1 cellular context compared by ENCODE assay signal in the genomic region with DNA sequence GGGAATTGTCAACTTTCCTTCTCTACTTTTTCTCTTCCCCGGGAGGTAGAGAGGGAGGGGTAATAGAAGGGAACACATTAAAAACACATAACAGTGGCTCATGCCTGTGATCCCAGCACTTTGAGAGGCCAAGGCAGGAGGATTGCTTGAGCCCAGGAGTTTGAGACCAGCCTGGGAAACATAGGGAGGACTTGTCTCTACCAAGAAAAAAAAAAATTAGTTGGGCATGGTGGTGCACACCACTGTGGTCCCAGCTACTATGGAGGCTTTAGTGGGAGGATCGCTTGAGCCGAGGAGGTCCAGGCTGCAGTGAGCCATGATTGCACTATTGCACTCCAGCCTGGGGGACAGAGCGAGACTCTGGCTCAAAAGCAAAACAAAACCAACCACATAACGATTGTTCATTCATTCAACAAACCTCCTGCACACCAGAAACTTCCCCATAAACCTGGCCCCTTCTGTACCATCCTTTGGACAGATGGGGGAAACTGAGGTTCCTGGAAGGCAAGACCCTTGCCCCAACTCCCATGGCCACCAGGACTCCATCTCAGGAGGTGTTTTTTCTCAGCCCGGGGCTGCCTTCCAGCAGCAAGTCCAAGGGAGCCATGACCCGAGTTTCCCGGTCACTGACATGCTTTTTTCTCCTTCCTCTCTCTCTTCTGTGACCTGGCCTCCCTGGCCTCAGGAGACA.
TF ChIP-seq lines count a peak whose summit lies in the region.

No MANE protein-coding gene starts in this region.

TF ChIP-seq in IMR-90, 13 proteins besides CTCF, POLR2A, EP300 and RAD21:
- TF ChIP-seq, protein P1, sequence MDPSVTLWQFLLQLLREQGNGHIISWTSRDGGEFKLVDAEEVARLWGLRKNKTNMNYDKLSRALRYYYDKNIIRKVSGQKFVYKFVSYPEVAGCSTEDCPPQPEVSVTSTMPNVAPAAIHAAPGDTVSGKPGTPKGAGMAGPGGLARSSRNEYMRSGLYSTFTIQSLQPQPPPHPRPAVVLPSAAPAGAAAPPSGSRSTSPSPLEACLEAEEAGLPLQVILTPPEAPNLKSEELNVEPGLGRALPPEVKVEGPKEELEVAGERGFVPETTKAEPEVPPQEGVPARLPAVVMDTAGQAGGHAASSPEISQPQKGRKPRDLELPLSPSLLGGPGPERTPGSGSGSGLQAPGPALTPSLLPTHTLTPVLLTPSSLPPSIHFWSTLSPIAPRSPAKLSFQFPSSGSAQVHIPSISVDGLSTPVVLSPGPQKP (IDR thresholded peaks at IDR 0.05; ENCODE audit: borderline replicate concordance, low read depth, low read length): no peak
- TF ChIP-seq BHLHE40 (IDR thresholded peaks at IDR 0.05; ENCODE audit: low read depth, low read length): no peak
- TF ChIP-seq MAZ (IDR thresholded peaks at IDR 0.05; ENCODE audit: borderline replicate concordance, low read depth, low read length): no peak
- no peak for TF ChIP-seq SMC3 (IDR thresholded peaks at IDR 0.05; ENCODE audit: low read depth, low read length)
- no peak for TF ChIP-seq RCOR1 (IDR thresholded peaks at IDR 0.05; ENCODE audit: insufficient replicate concordance, low read length)
- no peak for TF ChIP-seq MAFK (IDR thresholded peaks at IDR 0.05; ENCODE audit: low read depth, low read length)
- no peak for TF ChIP-seq MXI1 (IDR thresholded peaks at IDR 0.05; ENCODE audit: borderline replicate concordance, low read depth, low read length)
- TF ChIP-seq, protein P2, sequence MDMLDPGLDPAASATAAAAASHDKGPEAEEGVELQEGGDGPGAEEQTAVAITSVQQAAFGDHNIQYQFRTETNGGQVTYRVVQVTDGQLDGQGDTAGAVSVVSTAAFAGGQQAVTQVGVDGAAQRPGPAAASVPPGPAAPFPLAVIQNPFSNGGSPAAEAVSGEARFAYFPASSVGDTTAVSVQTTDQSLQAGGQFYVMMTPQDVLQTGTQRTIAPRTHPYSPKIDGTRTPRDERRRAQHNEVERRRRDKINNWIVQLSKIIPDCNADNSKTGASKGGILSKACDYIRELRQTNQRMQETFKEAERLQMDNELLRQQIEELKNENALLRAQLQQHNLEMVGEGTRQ (IDR thresholded peaks at IDR 0.05; ENCODE audit: low read depth, low read length): no peak
